In the genomic region with DNA sequence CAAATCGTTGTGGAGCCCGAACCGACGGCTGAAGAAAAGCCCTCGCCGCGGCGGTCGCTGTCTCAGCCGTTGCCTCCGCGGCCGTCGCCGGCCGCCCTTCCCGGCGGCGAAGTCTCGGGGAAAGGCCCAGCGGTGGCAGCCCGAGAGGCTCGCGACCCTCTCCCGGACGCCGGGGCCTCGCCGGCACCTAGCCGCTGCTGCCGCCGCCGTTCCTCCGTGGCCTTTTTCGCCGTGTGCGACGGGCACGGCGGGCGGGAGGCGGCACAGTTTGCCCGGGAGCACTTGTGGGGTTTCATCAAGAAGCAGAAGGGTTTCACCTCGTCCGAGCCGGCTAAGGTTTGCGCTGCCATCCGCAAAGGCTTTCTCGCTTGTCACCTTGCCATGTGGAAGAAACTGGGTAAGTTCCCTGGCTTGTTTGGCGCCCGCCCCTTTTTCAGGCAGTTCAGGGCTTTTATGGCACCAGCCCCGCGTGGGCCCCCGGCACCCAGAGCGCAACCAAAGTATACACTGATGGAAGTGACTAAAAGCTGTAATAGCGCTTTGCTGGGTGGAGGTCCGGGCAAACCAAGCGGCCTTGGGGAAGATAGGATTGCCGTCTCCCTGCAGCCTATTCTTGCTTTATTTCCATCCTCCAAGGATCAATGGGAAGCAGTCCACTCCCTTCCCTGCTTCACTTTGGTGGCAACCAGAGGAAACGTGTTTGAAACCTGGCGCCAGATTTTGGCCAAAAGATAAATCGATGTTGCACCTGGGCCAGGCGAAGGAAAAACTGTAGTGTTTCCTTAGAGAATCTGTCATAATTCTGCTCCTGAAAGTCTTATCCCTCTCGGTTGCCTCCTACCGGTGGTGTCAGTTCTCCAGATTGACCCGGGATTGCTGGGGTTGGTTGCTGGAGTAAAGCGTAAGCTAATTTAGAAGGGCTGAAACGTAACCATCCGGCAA, we compare ENCODE assay signal across 7 cellular contexts. TPM values are rescaled to one million over a fixed set of nuclear protein-coding genes. Genes with fewer than 3 reads are reported as not detected.
DNase-seq lines count a peak whose midpoint lies in the region; ATAC-seq, FAIRE-seq and TF ChIP-seq lines count a peak whose summit lies in the region.

No MANE protein-coding gene starts in this region.

- H3K36me3 ChIP-seq in breast epithelium, result no peaks in the 10 kb centered on the region
- H3K36me3 ChIP-seq in small intestine (ENCODE audit: control insufficient read depth in 2 of 2, insufficient read depth in 2 of 2, low read length in 2 of 2), result no peaks in the 10 kb centered on the region

- H3K4me3 ChIP-seq in breast epithelium (peak overlapping the region; percentile 90 to 97 (median 92)), small intestine (ENCODE audit: low read depth in 1 of 2, low read length in 2 of 2) (peak overlapping the region; percentile 54 to 86)

- DNase-seq in NCI-H2107 treated with DMSO at 0.1 percent for 48 hours (lab: John Stamatoyannopoulos, UW; ENCODE audit: unreplicated experiment) (peak; percentile 59), breast epithelium (ENCODE audit: low spot score in 2 of 2) (peak; percentile 65 to 75), iPS-NIHi7 (ENCODE audit: extremely low spot score) (peak; percentile 69), small intestine (peak; percentile 87)

- H3K27ac ChIP-seq in VCaP (peak overlapping the region; percentile 89), breast epithelium (peak overlapping the region; percentile 90 to 98), small intestine (ENCODE audit: low read depth in 1 of 2, low read length in 1 of 2) (peak overlapping the region; percentile 91 to 93)

- no peak for FAIRE-seq in small intestine (lab: Jason Lieb, UNC)

- ATAC-seq in GM18498 (IDR thresholded peaks at IDR 0.05; ENCODE audit: unreplicated experiment) (peak; percentile 19), HG02981 (IDR thresholded peaks at IDR 0.05; ENCODE audit: unreplicated experiment) (peak; percentile 14)

- H3K4me1 ChIP-seq in breast epithelium (peaks cover 0 to 4% of the 10 kb centered on the region in 2 donors), small intestine (ENCODE audit: control insufficient read depth in 2 of 2, insufficient read depth in 1 of 2, low read depth in 1 of 2, low read length in 1 of 2) (peaks cover 0 to 11% of the 10 kb centered on the region in 2 donors)

- TF ChIP-seq POLR2A in breast epithelium (IDR thresholded peaks at IDR 0.05), result no peak

- 0% methylated on average over 58 to 69 of the region's 69 CpGs for WGBS in small intestine, 3 donors

- H3K9me3 ChIP-seq in breast epithelium (no peaks in the 10 kb centered on the region), small intestine (ENCODE audit: control insufficient read depth, low read depth) (no peaks in the 10 kb centered on the region)

- intact Hi-C loops in breast epithelium (cut with DNase I; ENCODE audit: low total_unique reads), result no loop called here

- TF ChIP-seq CTCF in VCaP (conservative IDR thresholded peaks at IDR 0.05) (peak; percentile 83), breast epithelium (IDR thresholded peaks at IDR 0.05) (peak; percentile 66 to 82 (median 76))

- no peaks in the 10 kb centered on the region for H3K27me3 ChIP-seq in breast epithelium
- no peaks in the 10 kb centered on the region for H3K27me3 ChIP-seq in small intestine (ENCODE audit: control insufficient read depth in 2 of 2, insufficient read depth in 2 of 2, low read length in 2 of 2)

RNA-seq across cellular contexts. Expression of a gene that starts 0.8 kb away (rescaled TPM):
- 10 to 100 TPM; 12.3 to 19.6 (median 14.7) TPM for total RNA-seq in breast epithelium
- polyA plus RNA-seq in small intestine, result 1 to 10 TPM; 3.8 to 5.8 (median 5.5) TPM

Comparison
In these comparisons a context has a peak if more than half of its experiments do, and no peak if none do; other contexts are left out.
1. Peak in every context shown above with its lines: DNase-seq, ATAC-seq, H3K4me3 ChIP-seq and H3K27ac ChIP-seq.